1 cellular context compared by ENCODE assay signal in the genomic region with DNA sequence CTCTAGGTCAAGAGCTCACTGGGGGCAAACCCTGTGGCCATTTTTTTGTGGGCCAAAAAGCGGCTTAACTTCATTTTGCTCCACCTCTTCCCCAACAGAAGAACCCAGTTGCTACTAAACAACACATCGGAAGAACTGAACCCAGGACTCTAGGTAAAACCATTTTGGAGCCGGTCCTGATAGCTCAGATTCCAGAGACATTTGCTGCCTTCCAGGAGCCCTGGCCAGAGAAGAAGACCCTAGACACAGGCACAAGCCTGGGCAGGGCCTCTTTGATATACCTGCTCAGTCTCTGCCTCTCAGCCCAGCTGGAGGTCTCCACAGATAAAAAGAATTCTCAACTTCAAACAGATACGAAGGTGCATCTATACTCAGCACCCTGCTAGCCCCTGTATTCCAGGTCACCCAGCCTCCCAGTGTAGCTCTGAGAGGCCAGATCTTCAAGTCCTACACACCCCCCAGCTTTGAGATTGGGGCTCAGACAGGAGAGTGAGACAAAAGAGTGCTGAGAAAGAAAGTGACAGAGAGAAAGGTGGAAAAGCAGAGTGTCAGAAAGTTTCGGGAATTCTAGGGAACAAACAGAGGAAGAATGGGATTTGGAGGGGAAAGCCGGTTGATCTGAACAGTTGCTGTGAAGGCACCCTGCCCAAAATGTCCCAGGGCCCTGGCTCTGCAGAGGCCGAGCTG.
TF ChIP-seq lines count a peak whose summit lies in the region.

No MANE protein-coding gene starts in this region.

TF ChIP-seq in WTC11, 78 proteins besides CTCF, POLR2A, EP300 and RAD21:
- TF ChIP-seq, protein P1, sequence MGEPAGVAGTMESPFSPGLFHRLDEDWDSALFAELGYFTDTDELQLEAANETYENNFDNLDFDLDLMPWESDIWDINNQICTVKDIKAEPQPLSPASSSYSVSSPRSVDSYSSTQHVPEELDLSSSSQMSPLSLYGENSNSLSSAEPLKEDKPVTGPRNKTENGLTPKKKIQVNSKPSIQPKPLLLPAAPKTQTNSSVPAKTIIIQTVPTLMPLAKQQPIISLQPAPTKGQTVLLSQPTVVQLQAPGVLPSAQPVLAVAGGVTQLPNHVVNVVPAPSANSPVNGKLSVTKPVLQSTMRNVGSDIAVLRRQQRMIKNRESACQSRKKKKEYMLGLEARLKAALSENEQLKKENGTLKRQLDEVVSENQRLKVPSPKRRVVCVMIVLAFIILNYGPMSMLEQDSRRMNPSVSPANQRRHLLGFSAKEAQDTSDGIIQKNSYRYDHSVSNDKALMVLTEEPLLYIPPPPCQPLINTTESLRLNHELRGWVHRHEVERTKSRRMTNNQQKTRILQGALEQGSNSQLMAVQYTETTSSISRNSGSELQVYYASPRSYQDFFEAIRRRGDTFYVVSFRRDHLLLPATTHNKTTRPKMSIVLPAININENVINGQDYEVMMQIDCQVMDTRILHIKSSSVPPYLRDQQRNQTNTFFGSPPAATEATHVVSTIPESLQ (CRISPR knock-in tag; IDR thresholded peaks at IDR 0.05) = no peak
TF ChIP-seq in WTC11: peak in this region for 0.
